Comparison of ENCODE assay signal across 24 cellular contexts in genomic region chr7:37357277-37357996, GRCh38.
A peak's percentile ranks its signal among the peaks of the same experiment; 100 is the strongest.
DNase-seq lines count a peak whose midpoint lies in the region; ATAC-seq, FAIRE-seq and TF ChIP-seq lines count a peak whose summit lies in the region.
"Had no signal": no experiment of that assay in that cellular context is flagged by ENCODE, and none has a peak within 500 bp of the region (broad histone marks: within the 10 kb centered on the region; RNA-seq: fewer than 3 reads in every experiment).

No MANE protein-coding gene starts in this region.

- H3K4me1 Mint-ChIP-seq in astrocyte (ENCODE audit: low read depth, unreplicated experiment), result peaks cover 32% of the 10 kb centered on the region

- peaks cover 3% of the 10 kb centered on the region for H3K9me3 Mint-ChIP-seq in astrocyte (ENCODE audit: unreplicated experiment)
- H3K9me3 Mint-ChIP-seq: immature natural killer cell had no signal

- peak overlapping the region; percentile 11 for H3K27ac Mint-ChIP-seq in astrocyte (ENCODE audit: unreplicated experiment)
- H3K27ac Mint-ChIP-seq: B cell, immature natural killer cell had no signal

- no CpG with 5 or more reads among the region's 3 CpGs for WGBS in trophoblast cell (ENCODE audit: extremely low coverage, insufficient coverage, insufficient read length)
- 63 to 73% methylated on average over 3 of the region's 3 CpGs for WGBS in body of pancreas, 2 donors

- H2BK120ac ChIP-seq in trophoblast cell (ENCODE audit: insufficient read depth, low read length, poor library complexity), result no peak overlapping the region

- no peak overlapping the region for H3K18ac ChIP-seq in trophoblast cell (ENCODE audit: low read length)

- H4K91ac ChIP-seq in trophoblast cell (ENCODE audit: low read depth, low read length), result no peak overlapping the region

- H3K79me2 ChIP-seq in astrocyte (ENCODE audit: insufficient read depth, low read length), result no peaks in the 10 kb centered on the region
- peaks cover 6% of the 10 kb centered on the region for H3K79me2 ChIP-seq in trophoblast cell (ENCODE audit: control insufficient read depth, insufficient read depth, low read length, poor library complexity)

- H3K4me2 ChIP-seq in astrocyte (ENCODE audit: low read length) (no peak overlapping the region), trophoblast cell (ENCODE audit: low read length) (no peak overlapping the region)

- peaks cover 28% of the 10 kb centered on the region for H3K79me1 ChIP-seq in trophoblast cell (ENCODE audit: low read length)

- H3K9me3 ChIP-seq in astrocyte (ENCODE audit: insufficient read depth, low read depth, low read length) (no peaks in the 10 kb centered on the region), trophoblast cell (ENCODE audit: insufficient read depth, low read depth, low read length) (no peaks in the 10 kb centered on the region), body of pancreas (no peaks in the 10 kb centered on the region)
- H3K9me3 ChIP-seq: lower lobe of right lung, prostate gland had no signal

- H4K20me1 ChIP-seq in astrocyte (ENCODE audit: insufficient read depth, low read length), result no peaks in the 10 kb centered on the region

- no peak for FAIRE-seq in astrocyte (lab: Jason Lieb, UNC)
- FAIRE-seq: D721Med, small intestine had no signal

- no peak overlapping the region for H4K8ac ChIP-seq in trophoblast cell (ENCODE audit: low read depth, low read length)

- no peak overlapping the region for H2AK5ac ChIP-seq in trophoblast cell (ENCODE audit: low read length)

- ATAC-seq in body of pancreas, result no peak
- ATAC-seq: HCT116, lower lobe of right lung had no signal

- intact Hi-C loops in body of pancreas (cut with DNase I) (loop anchor here (10.0 kb wide), 1 partner anchor 57 kb away; no protein-coding TSS in a partner anchor), dorsolateral prefrontal cortex (cut with DNase I) (no loop called here)

- H2AFZ ChIP-seq in astrocyte (ENCODE audit: low read depth, low read length), result no peak overlapping the region
- no peak overlapping the region for H2AFZ ChIP-seq in trophoblast cell (ENCODE audit: insufficient read depth, low read length, poor library complexity)

- H3K36me3 ChIP-seq in astrocyte (ENCODE audit: insufficient read depth, low read length) (no peaks in the 10 kb centered on the region), trophoblast cell (ENCODE audit: control insufficient read depth in 1 of 2, insufficient read depth in 2 of 2, low read length in 2 of 2) (no peaks in the 10 kb centered on the region), body of pancreas (replicated peaks in 1 of 2; ENCODE audit: insufficient read depth in 1 of 2, low read depth in 2 of 2) (no peaks in the 10 kb centered on the region)
- H3K36me3 ChIP-seq: lower lobe of right lung, prostate gland had no signal

- H4K12ac ChIP-seq in trophoblast cell (ENCODE audit: low read depth, low read length), result no peak overlapping the region

- peaks cover 4% of the 10 kb centered on the region for H3K36me3 Mint-ChIP-seq in astrocyte (ENCODE audit: low read depth, unreplicated experiment)

- H2BK5ac ChIP-seq in trophoblast cell (ENCODE audit: low read depth, low read length, poor library complexity), result no peak overlapping the region

- peak overlapping the region; percentile 2 for H2BK12ac ChIP-seq in trophoblast cell (ENCODE audit: low read length)

- H3K4me3 ChIP-seq in astrocyte (ENCODE audit: insufficient read depth, low read depth, low read length) (no peak overlapping the region), trophoblast cell (ENCODE audit: low read depth, low read length) (no peak overlapping the region), body of pancreas (no peak overlapping the region), dorsolateral prefrontal cortex (no peak overlapping the region)
- H3K4me3 ChIP-seq: lower lobe of right lung, prostate gland had no signal

- H3K27me3 ChIP-seq in astrocyte (ENCODE audit: insufficient read depth, low read length), result no peaks in the 10 kb centered on the region
- no peaks in the 10 kb centered on the region for H3K27me3 ChIP-seq in trophoblast cell (ENCODE audit: insufficient read depth, low read length)
- H3K27me3 ChIP-seq in body of pancreas, result no peaks in the 10 kb centered on the region
- no peaks in the 10 kb centered on the region for H3K27me3 ChIP-seq in dorsolateral prefrontal cortex

- TF ChIP-seq CTCF in astrocyte (IDR thresholded peaks at IDR 0.05; ENCODE audit: insufficient read depth, low read depth, low read length) (no peak), body of pancreas (IDR thresholded peaks at IDR 0.05) (no peak), dorsolateral prefrontal cortex (IDR thresholded peaks at IDR 0.05 in 54 of 56, conservative IDR thresholded peaks at IDR 0.05 in 2 of 56; ENCODE audit: low read depth in 1 of 56, partially characterized antibody in 56 of 56) (no peak)

- H3K27ac ChIP-seq in astrocyte (ENCODE audit: low read depth, low read length) (no peak overlapping the region), trophoblast cell (ENCODE audit: low read depth, low read length) (no peak overlapping the region), body of pancreas (no peak overlapping the region), dorsolateral prefrontal cortex (peak overlapping the region in 7 of 59 donors; percentile 0 to 54 (median 28))
- H3K27ac ChIP-seq: 22Rv1, lower lobe of right lung, prostate gland had no signal

- no peak overlapping the region for H3K23ac ChIP-seq in trophoblast cell (ENCODE audit: low read length)

- H3K14ac ChIP-seq in trophoblast cell (ENCODE audit: low read length), result no peak overlapping the region

- no peak overlapping the region for H3K4me3 Mint-ChIP-seq in astrocyte (ENCODE audit: unreplicated experiment)
- H3K4me3 Mint-ChIP-seq: B cell, immature natural killer cell had no signal

- DNase-seq in NCI-H82 (lab: John Stamatoyannopoulos, UW), result peak; percentile 42
- no peak for DNase-seq in NCI-H82 treated with DMSO at 0.1 percent for 48 hours (lab: John Stamatoyannopoulos, UW; ENCODE audit: unreplicated experiment)
- DNase-seq in OCI-M1 (lab: John Stamatoyannopoulos, UW), result peak; percentile 78
- DNase-seq in astrocyte (ENCODE audit: low read depth), result no peak
- peak in 1 of 2 donors; percentile 18 for DNase-seq in trophoblast cell
- no peak for DNase-seq in CD1c-positive myeloid dendritic cell (ENCODE audit: extremely low spot score)
- no peak for DNase-seq in body of pancreas
- DNase-seq in dorsolateral prefrontal cortex, result no peak
- DNase-seq: head of caudate nucleus; immature natural killer cell; Karpas-422; lower lobe of right lung; NCI-H1105; NCI-H2107; NCI-H524; SIG-M5; small intestine; stimulated activated CD8-positive, alpha-beta memory T cell treated with anti-CD3 and anti-CD28 coated beads, Interleukin-4, amount 100 ng/mL, for 48 hours; T-helper 2 cell had no signal

- H3K27me3 Mint-ChIP-seq in astrocyte (ENCODE audit: low read depth, unreplicated experiment), result no peaks in the 10 kb centered on the region
- H3K27me3 Mint-ChIP-seq: B cell had no signal

- H3K4me1 ChIP-seq in astrocyte (ENCODE audit: insufficient read depth, low read length) (no peaks in the 10 kb centered on the region), trophoblast cell (ENCODE audit: control insufficient read depth in 1 of 2, insufficient read depth in 2 of 2, low read length in 2 of 2) (peaks cover 20 to 42% of the 10 kb centered on the region in 2 experiments), body of pancreas (peaks cover 4% of the 10 kb centered on the region)
- H3K4me1 ChIP-seq: prostate gland had no signal

- TF ChIP-seq POLR2A in body of pancreas (IDR thresholded peaks at IDR 0.05), result no peak

- H3K9ac ChIP-seq in astrocyte (ENCODE audit: low read length), result no peak overlapping the region
- H3K9ac ChIP-seq in trophoblast cell (ENCODE audit: low read length), result no peak overlapping the region

- H3K4ac ChIP-seq in trophoblast cell (ENCODE audit: low read depth, low read length), result no peak overlapping the region

Comparison
In these comparisons a context has a peak if more than half of its experiments do, and no peak if none do; other contexts are left out.
1. DNase-seq: peak in NCI-H82 (single experiment) and OCI-M1 (single experiment); none in NCI-H82 treated with DMSO at 0.1 percent for 48 hours (single experiment), astrocyte (single experiment), CD1c-positive myeloid dendritic cell (single experiment), body of pancreas (0 of 4) and dorsolateral prefrontal cortex (0 of 10).